Comparison of ENCODE assay signal across 22 cellular contexts in the genomic region with DNA sequence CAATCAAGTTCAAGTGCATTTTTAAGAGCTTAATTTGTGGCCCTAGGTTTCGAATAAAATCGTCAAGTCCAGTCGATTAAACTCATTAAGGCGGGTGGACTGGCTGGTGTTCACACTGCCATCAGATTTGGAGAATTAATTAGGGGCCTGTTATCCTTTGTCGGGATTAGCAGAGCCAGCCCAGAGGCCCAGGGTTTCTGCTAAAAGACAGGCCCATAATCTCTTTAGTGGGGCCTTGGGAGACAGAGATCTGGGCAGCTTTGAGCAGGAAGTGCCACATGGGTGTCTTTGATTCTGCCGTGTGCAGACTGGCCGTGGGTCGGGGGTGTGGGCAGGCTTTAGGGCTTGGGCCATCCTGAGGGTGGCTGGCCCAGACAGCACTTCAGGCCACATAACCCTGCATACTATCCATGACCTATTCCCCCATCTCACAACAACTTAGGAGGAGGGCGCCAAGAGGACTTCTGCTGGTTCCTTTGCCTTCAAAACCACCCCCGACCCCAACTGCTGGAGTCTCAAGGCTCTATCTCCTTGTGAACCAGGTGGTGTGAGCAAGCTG.
DNase-seq lines count a peak whose midpoint lies in the region; ATAC-seq and TF ChIP-seq lines count a peak whose summit lies in the region.
"Had no signal": no experiment of that assay in that cellular context is flagged by ENCODE, and none has a peak within 500 bp of the region (broad histone marks: within the 10 kb centered on the region; RNA-seq: fewer than 3 reads in every experiment).

No MANE protein-coding gene starts in this region.

- H3K9me3 ChIP-seq in heart right ventricle (peaks cover 0 to 7% (median 0%) of the 10 kb centered on the region in 11 donors), WERI-Rb-1 (ENCODE audit: severe bottlenecking) (no peaks in the 10 kb centered on the region), upper lobe of right lung (no peaks in the 10 kb centered on the region)
- H3K9me3 ChIP-seq: SJCRH30 had no signal

- no peak overlapping the region for H3K27ac ChIP-seq in heart right ventricle
- H3K27ac ChIP-seq in WERI-Rb-1 = peak overlapping the region; percentile 85
- no peak overlapping the region for H3K27ac ChIP-seq in upper lobe of right lung
- H3K27ac ChIP-seq: C4-2B, SJCRH30 had no signal

- H3K4me3 ChIP-seq in heart right ventricle (no peak overlapping the region), WERI-Rb-1 (ENCODE audit: low read depth, low read length) (no peak overlapping the region; the same call in 1 of the 2 replicates), upper lobe of right lung (no peak overlapping the region)
- H3K4me3 ChIP-seq: SJCRH30 had no signal

- DNase-seq in cardiac septum (ENCODE audit: low spot score) = peak; percentile 50
- no peak for DNase-seq in heart right ventricle
- peak; percentile 88 for DNase-seq in WERI-Rb-1
- DNase-seq in posterior vena cava (ENCODE audit: low spot score) = peak; percentile 45
- DNase-seq in upper lobe of right lung = peak; percentile 55
- no peak for DNase-seq in NCI-H2227 (lab: John Stamatoyannopoulos, UW; ENCODE audit: unreplicated experiment)
- no peak for DNase-seq in NOMO-1 (lab: John Stamatoyannopoulos, UW; ENCODE audit: unreplicated experiment in 2 of 2)
- DNase-seq: 8988T, AML-193, EL, GF-D8, NCI-H1105 treated with DMSO at 0.1 percent for 48 hours, NCI-H1694, NCI-H2081 treated with DMSO at 0.1 percent for 48 hours, NCI-H2171 treated with DMSO at 0.1 percent for 48 hours, NCI-H446, NCI-H69, OCI-M1, SJCRH30 had no signal

- 87 to 92% methylated on average over 10 of the region's 10 CpGs for WGBS in heart right ventricle, 2 donors

- no peak for TF ChIP-seq CTCF in heart right ventricle (IDR thresholded peaks at IDR 0.05)
- no peak for TF ChIP-seq CTCF in WERI-Rb-1 (IDR thresholded peaks at IDR 0.05; ENCODE audit: low read depth, low read length)
- TF ChIP-seq CTCF in upper lobe of right lung (IDR thresholded peaks at IDR 0.05) = no peak

- H3K27me3 ChIP-seq in heart right ventricle (no peaks in the 10 kb centered on the region), WERI-Rb-1 (ENCODE audit: insufficient read depth, low read depth, severe bottlenecking) (no peaks in the 10 kb centered on the region), upper lobe of right lung (no peaks in the 10 kb centered on the region)
- H3K27me3 ChIP-seq: SJCRH30 had no signal

- peaks cover 0 to 8% (median 0%) of the 10 kb centered on the region in 9 donors for H3K4me1 ChIP-seq in heart right ventricle
- H3K4me1 ChIP-seq in upper lobe of right lung = no peaks in the 10 kb centered on the region
- H3K4me1 ChIP-seq: SJCRH30 had no signal

- ATAC-seq in heart right ventricle (no peak), upper lobe of right lung (no peak), HG03521 (IDR thresholded peaks at IDR 0.05; ENCODE audit: unreplicated experiment) (no peak)
- ATAC-seq: HCT116 had no signal

- H3K36me3 ChIP-seq in heart right ventricle = no peaks in the 10 kb centered on the region
- H3K36me3 ChIP-seq in WERI-Rb-1 = no peaks in the 10 kb centered on the region
- no peaks in the 10 kb centered on the region for H3K36me3 ChIP-seq in upper lobe of right lung
- H3K36me3 ChIP-seq: SJCRH30 had no signal

- intact Hi-C loops in cardiac septum (cut with DNase I) = no loop called here
- intact Hi-C loops in heart right ventricle (cut with DNase I) = no loop called here
- intact Hi-C loops in posterior vena cava (cut with DNase I) = loop anchor here in 1 of 2 donors (1.0 kb wide), 1 partner anchor 40 kb away; no protein-coding TSS in a partner anchor
- intact Hi-C loops in upper lobe of right lung (cut with DNase I) = no loop called here

Comparison
In these comparisons a context has a peak if more than half of its experiments do, and no peak if none do; other contexts are left out.
1. DNase-seq: peak in cardiac septum (single experiment), WERI-Rb-1 (single experiment), posterior vena cava (single experiment) and upper lobe of right lung (single experiment); none in heart right ventricle (0 of 2), NCI-H2227 (single experiment) and NOMO-1 (0 of 2).